15 cellular contexts compared by ENCODE assay signal in genomic region chr18:6553234-6553900, GRCh38.
"Had no signal": no experiment of that assay in that cellular context is flagged by ENCODE, and none has a peak within 500 bp of the region (broad histone marks: within the 10 kb centered on the region; RNA-seq: fewer than 3 reads in every experiment).

No MANE protein-coding gene starts in this region.

- H3K4me1 ChIP-seq: parathyroid adenoma had no signal

- DNase-seq: activated CD4-positive, alpha-beta memory T cell treated with anti-CD3 and anti-CD28 coated beads for 36 hours; activated CD8-positive, alpha-beta memory T cell treated with anti-CD3 and anti-CD28 coated beads, Interleukin-2, amount 10 ng/mL, durations not matched to agents 7 days and 5 days; activated naive CD4-positive, alpha-beta T cell treated with anti-CD3 and anti-CD28 coated beads, Interleukin-2, amount 10 ng/mL, durations not matched to agents 7 days and 5 days; activated T-cell treated with anti-CD3 and anti-CD28 coated beads, Interleukin-2, amount 50 U/mL, for 1 hour; cortex of kidney; effector CD4-positive, alpha-beta T cell; heart left ventricle; left cardiac atrium; retina; stimulated activated CD4-positive, alpha-beta T cell treated with anti-CD3 and anti-CD28 coated beads, Interleukin-2, amount 100 ng/mL, for 48 hours; WERI-Rb-1 had no signal

- H3K9ac ChIP-seq: parathyroid adenoma had no signal

- H2AFZ ChIP-seq: parathyroid adenoma had no signal

- H3K4me3 ChIP-seq: heart left ventricle, lung had no signal

- ATAC-seq: activated CD8-positive, alpha-beta memory T cell treated with anti-CD3 and anti-CD28 coated beads, Interleukin-2, amount 10 ng/mL, durations not matched to agents 7 days and 5 days; heart left ventricle; left cardiac atrium; stimulated activated memory B cell treated with anti-CD40 and anti-IgM and Interleukin-4, amounts not matched to agents 10 μg/mL and 1 μg/mL and 100 μg/mL, for 72 hours had no signal

- H3K27ac ChIP-seq: heart left ventricle, parathyroid adenoma, WERI-Rb-1 had no signal

- FAIRE-seq: frontal cortex had no signal

- H3K36me3 ChIP-seq: heart left ventricle, WERI-Rb-1 had no signal

- H3K27me3 ChIP-seq: heart left ventricle had no signal

- H3K9me3 ChIP-seq: heart left ventricle had no signal

- H3K79me2 ChIP-seq: parathyroid adenoma had no signal
